In the genomic region with DNA sequence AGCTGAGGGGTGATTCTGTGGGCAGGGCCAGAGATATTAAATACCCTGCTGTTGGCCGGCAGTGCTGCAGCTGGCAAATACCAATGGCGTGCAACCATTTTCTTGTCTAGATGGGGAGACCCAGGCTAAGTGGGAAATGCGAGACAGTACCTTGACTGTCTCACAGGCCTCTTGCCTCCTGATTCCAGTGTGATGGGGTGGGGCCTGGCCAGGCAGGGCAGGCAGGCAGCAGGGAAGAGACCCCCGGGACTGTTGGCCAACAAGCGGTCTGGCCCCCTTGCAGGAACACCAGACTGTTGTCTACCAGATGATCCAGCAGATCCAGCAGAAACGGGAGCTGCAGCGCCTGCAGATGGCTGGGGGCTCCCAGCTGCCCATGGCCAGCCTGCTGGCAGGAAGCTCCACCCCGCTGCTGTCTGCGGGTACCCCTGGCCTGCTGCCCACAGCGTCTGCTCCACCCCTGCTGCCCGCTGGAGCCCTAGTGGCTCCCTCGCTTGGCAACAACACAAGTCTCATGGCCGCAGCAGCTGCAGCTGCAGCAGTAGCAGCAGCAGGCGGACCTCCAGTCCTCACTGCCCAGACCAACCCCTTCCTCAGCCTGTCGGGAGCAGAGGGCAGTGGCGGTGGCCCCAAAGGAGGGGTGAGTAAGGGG, we compare ENCODE assay signal across 8 cellular contexts. TPM values are rescaled to one million over a fixed set of nuclear protein-coding genes. Genes with fewer than 3 reads are reported as not detected.
DNase-seq lines count a peak whose midpoint lies in the region; ATAC-seq and TF ChIP-seq lines count a peak whose summit lies in the region.

No MANE protein-coding gene starts in this region.

- H3K36me3 ChIP-seq in upper lobe of left lung = peaks cover 6 to 63% (median 44%) of the 10 kb centered on the region in 4 donors

- no peak for TF ChIP-seq EP300 in upper lobe of left lung (IDR thresholded peaks at IDR 0.05)

- no peak for TF ChIP-seq CTCF in upper lobe of left lung (IDR thresholded peaks at IDR 0.05)

- peaks cover 8% of the 10 kb centered on the region for H3K36me3 Mint-ChIP-seq in activated naive CD4-positive, alpha-beta T cell treated with anti-CD3 and anti-CD28 coated beads, Interleukin-2, amount 50 U/mL, for 24 hours
- H3K36me3 Mint-ChIP-seq in activated naive CD4-positive, alpha-beta T cell treated with anti-CD3 and anti-CD28 coated beads, Interleukin-2, amount 10 ng/mL, durations not matched to agents 7 days and 5 days = peaks cover 47% of the 10 kb centered on the region
- peaks cover 5% of the 10 kb centered on the region for H3K36me3 Mint-ChIP-seq in T-cell

- H3K27ac ChIP-seq in upper lobe of left lung = peak overlapping the region in 1 of 4 donors; percentile 2

- ATAC-seq in T-cell (replicated peaks in 1 of 4) = no peak
- peak; percentile 40 to 45 for ATAC-seq in upper lobe of left lung (ENCODE audit: low FRiP score in 2 of 2)
- ATAC-seq in GM18498 (IDR thresholded peaks at IDR 0.05; ENCODE audit: unreplicated experiment) = no peak
- ATAC-seq in GM18505 (IDR thresholded peaks at IDR 0.05; ENCODE audit: unreplicated experiment) = no peak

- H3K27me3 ChIP-seq in upper lobe of left lung = no peaks in the 10 kb centered on the region

- TF ChIP-seq POLR2A in upper lobe of left lung (IDR thresholded peaks at IDR 0.05) (no peak), GM18505 (IDR thresholded peaks at IDR 0.05; ENCODE audit: borderline replicate concordance, extremely low read depth, insufficient read depth, insufficient read length) (no peak)

- H3K9me3 Mint-ChIP-seq in activated naive CD4-positive, alpha-beta T cell treated with anti-CD3 and anti-CD28 coated beads, Interleukin-2, amount 50 U/mL, for 24 hours = no peaks in the 10 kb centered on the region
- H3K9me3 Mint-ChIP-seq in activated naive CD4-positive, alpha-beta T cell treated with anti-CD3 and anti-CD28 coated beads, Interleukin-2, amount 10 ng/mL, durations not matched to agents 7 days and 5 days = no peaks in the 10 kb centered on the region
- H3K9me3 Mint-ChIP-seq in T-cell = no peaks in the 10 kb centered on the region

- CTCF ChIA-PET in activated naive CD4-positive, alpha-beta T cell treated with anti-CD3 and anti-CD28 coated beads, Interleukin-2, amount 10 ng/mL, durations not matched to agents 7 days and 5 days (lab: Charles Lee) = interaction anchor here (0.6 to 0.8 kb wide), 2 partner anchors 48 to 1947 kb away, joined by 3 read pairs; no protein-coding TSS in a partner anchor
- CTCF ChIA-PET in T-cell (lab: Charles Lee) = no interaction called here

- 55 to 61% methylated on average over 4 to 15 of the region's 16 CpGs for whole genome bisulfite sequencing in upper lobe of left lung, 2 donors

- DNase-seq in activated naive CD4-positive, alpha-beta T cell treated with anti-CD3 and anti-CD28 coated beads, Interleukin-2, amount 10 ng/mL, durations not matched to agents 7 days and 5 days = no peak
- DNase-seq in T-cell (peak in 1 of 34 experiments; percentile 17), hypothalamus (lab: John Stamatoyannopoulos, UW) (peak in 49 of 51 donors; percentile 23 to 95 (median 76)), upper lobe of left lung (no peak)
- no peak for DNase-seq in stimulated activated CD4-positive, alpha-beta T cell treated with anti-CD3 and anti-CD28 coated beads, Interleukin-2, amount 100 ng/mL, for 24 hours

- peaks cover 12 to 41% (median 24%) of the 10 kb centered on the region in 4 donors for H3K4me1 ChIP-seq in upper lobe of left lung

- H3K27me3 Mint-ChIP-seq in activated naive CD4-positive, alpha-beta T cell treated with anti-CD3 and anti-CD28 coated beads, Interleukin-2, amount 50 U/mL, for 24 hours = no peaks in the 10 kb centered on the region
- no peaks in the 10 kb centered on the region for H3K27me3 Mint-ChIP-seq in activated naive CD4-positive, alpha-beta T cell treated with anti-CD3 and anti-CD28 coated beads, Interleukin-2, amount 10 ng/mL, durations not matched to agents 7 days and 5 days
- no peaks in the 10 kb centered on the region for H3K27me3 Mint-ChIP-seq in T-cell

- H3K4me1 Mint-ChIP-seq in activated naive CD4-positive, alpha-beta T cell treated with anti-CD3 and anti-CD28 coated beads, Interleukin-2, amount 50 U/mL, for 24 hours = peaks cover 66% of the 10 kb centered on the region
- H3K4me1 Mint-ChIP-seq in activated naive CD4-positive, alpha-beta T cell treated with anti-CD3 and anti-CD28 coated beads, Interleukin-2, amount 10 ng/mL, durations not matched to agents 7 days and 5 days = peaks cover 60% of the 10 kb centered on the region
- peaks cover 59 to 71% (median 61%) of the 10 kb centered on the region in 3 donors for H3K4me1 Mint-ChIP-seq in T-cell

- H3K9me3 ChIP-seq in upper lobe of left lung = no peaks in the 10 kb centered on the region

- H3K4me3 Mint-ChIP-seq in activated naive CD4-positive, alpha-beta T cell treated with anti-CD3 and anti-CD28 coated beads, Interleukin-2, amount 50 U/mL, for 24 hours = peak overlapping the region; percentile 47
- no peak overlapping the region for H3K4me3 Mint-ChIP-seq in activated naive CD4-positive, alpha-beta T cell treated with anti-CD3 and anti-CD28 coated beads, Interleukin-2, amount 10 ng/mL, durations not matched to agents 7 days and 5 days
- peak overlapping the region in 1 of 3 donors; percentile 9 for H3K4me3 Mint-ChIP-seq in T-cell

- H3K4me3 ChIP-seq in upper lobe of left lung = no peak overlapping the region

- POLR2A ChIA-PET in T-cell (lab: Charles Lee) = no interaction called here

- H3K27ac Mint-ChIP-seq in activated naive CD4-positive, alpha-beta T cell treated with anti-CD3 and anti-CD28 coated beads, Interleukin-2, amount 50 U/mL, for 24 hours = no peak overlapping the region
- H3K27ac Mint-ChIP-seq in activated naive CD4-positive, alpha-beta T cell treated with anti-CD3 and anti-CD28 coated beads, Interleukin-2, amount 10 ng/mL, durations not matched to agents 7 days and 5 days = no peak overlapping the region
- peak overlapping the region; percentile 58 to 78 for H3K27ac Mint-ChIP-seq in T-cell

RNA-seq across cellular contexts. Expression of a gene that starts 5.7 kb away (rescaled TPM):
- total RNA-seq in T-cell (10 to 100 TPM; 10.7 to 21.5 (median 17.7) TPM), upper lobe of left lung (10 to 100 TPM in 4 of 6 donors, 1 to 10 TPM in 2; 6.3 to 49.7 (median 15.9) TPM)

RNA-seq across cellular contexts. Expression of a gene that starts 19.4 kb away (rescaled TPM):
- total RNA-seq in T-cell (100 to 1,000 TPM; 412 to 506 (median 480) TPM), upper lobe of left lung (100 to 1,000 TPM in 4 of 6 donors, 10 to 100 TPM in 2; 69.2 to 305 (median 122) TPM)

RNA-seq across cellular contexts. Expression of a gene that starts 23.7 kb away (rescaled TPM):
- total RNA-seq in T-cell (under 1 TPM in 3 of 5 donors, not detected in 2; 0.28 to 0.69 (median 0.53) TPM), upper lobe of left lung (10 to 100 TPM; 14.6 to 51.7 (median 31.9) TPM)

RNA-seq across cellular contexts. Expression of a gene that starts 28.1 kb away (rescaled TPM):
- 100 to 1,000 TPM in 3 of 5 donors, 10 to 100 TPM in 2; 81.2 to 116 (median 104) TPM for total RNA-seq in T-cell
- total RNA-seq in upper lobe of left lung = 100 to 1,000 TPM in 2 of 6 donors, 10 to 100 TPM in 4; 61.8 to 157 (median 79.2) TPM

RNA-seq across cellular contexts. Expression of a gene that starts 49.7 kb away (rescaled TPM):
- total RNA-seq in T-cell (1 to 10 TPM in 1 of 5 donors, under 1 TPM in 4; 0.68 to 1.6 (median 0.90) TPM), upper lobe of left lung (1 to 10 TPM; 1.1 to 2.3 (median 1.8) TPM)

Comparison
In these comparisons a context has a peak if more than half of its experiments do, and no peak if none do; other contexts are left out.
1. H3K27ac Mint-ChIP-seq: peak in T-cell (2 of 2); none in activated naive CD4-positive, alpha-beta T cell treated with anti-CD3 and anti-CD28 coated beads, Interleukin-2, amount 50 U/mL, for 24 hours (single experiment) and activated naive CD4-positive, alpha-beta T cell treated with anti-CD3 and anti-CD28 coated beads, Interleukin-2, amount 10 ng/mL, durations not matched to agents 7 days and 5 days (single experiment).
2. DNase-seq: peak in hypothalamus (49 of 51); none in activated naive CD4-positive, alpha-beta T cell treated with anti-CD3 and anti-CD28 coated beads, Interleukin-2, amount 10 ng/mL, durations not matched to agents 7 days and 5 days (single experiment), upper lobe of left lung (0 of 2) and stimulated activated CD4-positive, alpha-beta T cell treated with anti-CD3 and anti-CD28 coated beads, Interleukin-2, amount 100 ng/mL, for 24 hours (0 of 2).
3. ATAC-seq: peak in upper lobe of left lung (2 of 2); none in T-cell (0 of 4), GM18498 (single experiment) and GM18505 (single experiment).
4. RNA of a gene that starts 23.7 kb away (total RNA-seq): 14.6 to 51.7 TPM in upper lobe of left lung; 0.28 to 0.69 TPM in T-cell; every median in the first group is over 4 times any median in the second.